ENCODE assay signal across 1 cellular context in the genomic region with DNA sequence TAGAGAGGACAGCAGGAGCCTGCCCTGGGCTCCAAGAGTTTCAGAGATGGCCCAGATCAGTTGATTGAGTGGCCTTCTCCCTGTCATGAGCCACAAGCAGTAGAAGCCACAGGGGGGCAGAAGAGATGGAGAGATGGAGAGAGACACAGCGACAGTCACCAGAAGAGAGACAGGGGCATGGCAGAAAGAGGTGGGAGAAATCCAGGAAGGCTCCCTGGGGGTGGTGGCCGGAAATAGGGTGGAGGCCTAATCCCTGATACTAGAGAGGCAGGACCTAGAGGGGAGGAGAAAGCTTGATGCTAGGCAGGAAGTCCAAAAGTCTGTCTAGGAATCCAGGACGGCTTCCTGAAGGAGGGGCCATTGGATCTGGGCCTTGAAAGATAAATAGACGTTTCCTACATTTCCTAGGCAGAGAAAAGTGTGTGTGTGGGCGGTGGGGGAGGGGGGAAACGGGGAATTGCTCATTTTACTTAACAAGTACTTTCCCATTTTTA.
TF ChIP-seq lines count a peak whose summit lies in the region.

No MANE protein-coding gene starts in this region.

TF ChIP-seq in K562, 482 proteins besides CTCF, POLR2A, EP300 and RAD21 (continued from another document and continues in another):
- TF ChIP-seq SIX5 (IDR thresholded peaks at IDR 0.05; ENCODE audit: borderline replicate concordance in 1 of 2, insufficient read depth in 1 of 2, low read depth in 1 of 2, low read length in 2 of 2) (no peak), ZZZ3 (IDR thresholded peaks at IDR 0.05) (no peak), ZFX (CRISPR knock-in tag; IDR thresholded peaks at IDR 0.05) (peak; percentile 14; the same call in 1 of the 2 replicates), TCF7L2 (IDR thresholded peaks at IDR 0.05; ENCODE audit: low read depth, low read length) (no peak), XRCC5 (IDR thresholded peaks at IDR 0.05; ENCODE audit: low read depth, low read length) (no peak), ZNF436 (CRISPR knock-in tag; IDR thresholded peaks at IDR 0.05) (peak; percentile 100), FIP1L1 (IDR thresholded peaks at IDR 0.05; ENCODE audit: low read depth, low read length, poor library complexity, severe bottlenecking) (no peak), ZBED1 (IDR thresholded peaks at IDR 0.05) (no peak), PCBP1 (IDR thresholded peaks at IDR 0.05; ENCODE audit: low read depth, low read length, poor library complexity, severe bottlenecking) (no peak), MEF2D (tag; conservative IDR thresholded peaks at IDR 0.05; ENCODE audit: low read depth) (no peak), PHB (CRISPR knock-in tag; IDR thresholded peaks at IDR 0.05) (no peak), NR1H2 (CRISPR knock-in tag; IDR thresholded peaks at IDR 0.05) (no peak), ZFP1 (CRISPR knock-in tag; IDR thresholded peaks at IDR 0.05) (no peak), HOXB6 (CRISPR knock-in tag; IDR thresholded peaks at IDR 0.05; ENCODE audit: borderline replicate concordance) (no peak), NCOA2 (IDR thresholded peaks at IDR 0.05; ENCODE audit: partially characterized antibody in 2 of 2) (no peak), NCOA1 (IDR thresholded peaks at IDR 0.05; ENCODE audit: low read depth) (no peak), HLTF (IDR thresholded peaks at IDR 0.05) (peak; percentile 20; the same call in 1 of the 2 replicates), MTA3 (IDR thresholded peaks at IDR 0.05; ENCODE audit: borderline replicate concordance) (peak; percentile 34; the same call in 1 of the 2 replicates), SNRNP70 (optimal IDR thresholded peaks at IDR 0.05; ENCODE audit: low read depth, low read length) (no peak), STAT5A (IDR thresholded peaks at IDR 0.05; ENCODE audit: borderline replicate concordance, low read length) (no peak), BCOR (IDR thresholded peaks at IDR 0.05) (peak; percentile 99), JUND (IDR thresholded peaks at IDR 0.05; ENCODE audit: borderline replicate concordance, low read depth, low read length) (0 out of 2 replicates have a peak, but pooled peaks have one; percentile 3), JUND (tag; IDR thresholded peaks at IDR 0.05; ENCODE audit: borderline replicate concordance, low read depth, low read length) (no peak), TCF7 (IDR thresholded peaks at IDR 0.05; ENCODE audit: borderline replicate concordance) (no peak), ZKSCAN8 (CRISPR knock-in tag; IDR thresholded peaks at IDR 0.05) (no peak; the same call in 1 of the 2 replicates), PHTF2 (CRISPR knock-in tag; IDR thresholded peaks at IDR 0.05) (no peak), NR4A1 (CRISPR knock-in tag; IDR thresholded peaks at IDR 0.05) (no peak), NR4A1 (tag; IDR thresholded peaks at IDR 0.05) (no peak), RBBP5 (IDR thresholded peaks at IDR 0.05; ENCODE audit: borderline replicate concordance, insufficient read depth, low read length, poor library complexity, severe bottlenecking) (no peak), GABPB2 (CRISPR knock-in tag; conservative IDR thresholded peaks at IDR 0.05) (no peak), PRPF4 (IDR thresholded peaks at IDR 0.05; ENCODE audit: insufficient read depth, low read depth, low read length, poor library complexity, severe bottlenecking) (no peak), ZC3H4 (CRISPR knock-in tag; IDR thresholded peaks at IDR 0.05; ENCODE audit: borderline replicate concordance) (no peak), HDAC1 (IDR thresholded peaks at IDR 0.05) (peak; percentile 62 to 79; a peak in 2 of 4 replicates), HNRNPUL1 (IDR thresholded peaks at IDR 0.05; ENCODE audit: low read length) (no peak), GATAD2A (IDR thresholded peaks at IDR 0.05) (0 out of 2 replicates have a peak, but pooled peaks have one; percentile 40), NELFE (IDR thresholded peaks at IDR 0.05; ENCODE audit: insufficient read depth, insufficient read length) (no peak), FOSL1 (tag; conservative IDR thresholded peaks at IDR 0.05) (no peak), TEAD2 (tag; IDR thresholded peaks at IDR 0.05) (no peak), ZFP36 (IDR thresholded peaks at IDR 0.05; ENCODE audit: low read depth, low read length, partially characterized antibody) (peak; percentile 100), TRIM28 (IDR thresholded peaks at IDR 0.05) (0 out of 2 replicates have a peak, but pooled peaks have one; percentile 37), XRCC3 (IDR thresholded peaks at IDR 0.05) (no peak), SLC30A9 (CRISPR knock-in tag; IDR thresholded peaks at IDR 0.05) (no peak), EP400 (IDR thresholded peaks at IDR 0.05) (no peak), ZFPM2 (CRISPR knock-in tag; IDR thresholded peaks at IDR 0.05) (no peak)
- TF ChIP-seq, protein P1, sequence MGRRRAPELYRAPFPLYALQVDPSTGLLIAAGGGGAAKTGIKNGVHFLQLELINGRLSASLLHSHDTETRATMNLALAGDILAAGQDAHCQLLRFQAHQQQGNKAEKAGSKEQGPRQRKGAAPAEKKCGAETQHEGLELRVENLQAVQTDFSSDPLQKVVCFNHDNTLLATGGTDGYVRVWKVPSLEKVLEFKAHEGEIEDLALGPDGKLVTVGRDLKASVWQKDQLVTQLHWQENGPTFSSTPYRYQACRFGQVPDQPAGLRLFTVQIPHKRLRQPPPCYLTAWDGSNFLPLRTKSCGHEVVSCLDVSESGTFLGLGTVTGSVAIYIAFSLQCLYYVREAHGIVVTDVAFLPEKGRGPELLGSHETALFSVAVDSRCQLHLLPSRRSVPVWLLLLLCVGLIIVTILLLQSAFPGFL (CRISPR knock-in tag; IDR thresholded peaks at IDR 0.05) = no peak
- TF ChIP-seq, protein P2, sequence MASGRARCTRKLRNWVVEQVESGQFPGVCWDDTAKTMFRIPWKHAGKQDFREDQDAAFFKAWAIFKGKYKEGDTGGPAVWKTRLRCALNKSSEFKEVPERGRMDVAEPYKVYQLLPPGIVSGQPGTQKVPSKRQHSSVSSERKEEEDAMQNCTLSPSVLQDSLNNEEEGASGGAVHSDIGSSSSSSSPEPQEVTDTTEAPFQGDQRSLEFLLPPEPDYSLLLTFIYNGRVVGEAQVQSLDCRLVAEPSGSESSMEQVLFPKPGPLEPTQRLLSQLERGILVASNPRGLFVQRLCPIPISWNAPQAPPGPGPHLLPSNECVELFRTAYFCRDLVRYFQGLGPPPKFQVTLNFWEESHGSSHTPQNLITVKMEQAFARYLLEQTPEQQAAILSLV (tag; IDR thresholded peaks at IDR 0.05) = no peak
- TF ChIP-seq, protein P3, sequence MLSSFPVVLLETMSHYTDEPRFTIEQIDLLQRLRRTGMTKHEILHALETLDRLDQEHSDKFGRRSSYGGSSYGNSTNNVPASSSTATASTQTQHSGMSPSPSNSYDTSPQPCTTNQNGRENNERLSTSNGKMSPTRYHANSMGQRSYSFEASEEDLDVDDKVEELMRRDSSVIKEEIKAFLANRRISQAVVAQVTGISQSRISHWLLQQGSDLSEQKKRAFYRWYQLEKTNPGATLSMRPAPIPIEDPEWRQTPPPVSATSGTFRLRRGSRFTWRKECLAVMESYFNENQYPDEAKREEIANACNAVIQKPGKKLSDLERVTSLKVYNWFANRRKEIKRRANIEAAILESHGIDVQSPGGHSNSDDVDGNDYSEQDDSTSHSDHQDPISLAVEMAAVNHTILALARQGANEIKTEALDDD (IDR thresholded peaks at IDR 0.05) = no peak
- TF ChIP-seq, protein P4, sequence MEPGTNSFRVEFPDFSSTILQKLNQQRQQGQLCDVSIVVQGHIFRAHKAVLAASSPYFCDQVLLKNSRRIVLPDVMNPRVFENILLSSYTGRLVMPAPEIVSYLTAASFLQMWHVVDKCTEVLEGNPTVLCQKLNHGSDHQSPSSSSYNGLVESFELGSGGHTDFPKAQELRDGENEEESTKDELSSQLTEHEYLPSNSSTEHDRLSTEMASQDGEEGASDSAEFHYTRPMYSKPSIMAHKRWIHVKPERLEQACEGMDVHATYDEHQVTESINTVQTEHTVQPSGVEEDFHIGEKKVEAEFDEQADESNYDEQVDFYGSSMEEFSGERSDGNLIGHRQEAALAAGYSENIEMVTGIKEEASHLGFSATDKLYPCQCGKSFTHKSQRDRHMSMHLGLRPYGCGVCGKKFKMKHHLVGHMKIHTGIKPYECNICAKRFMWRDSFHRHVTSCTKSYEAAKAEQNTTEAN (CRISPR knock-in tag; IDR thresholded peaks at IDR 0.05) = no peak
- TF ChIP-seq, protein P5, sequence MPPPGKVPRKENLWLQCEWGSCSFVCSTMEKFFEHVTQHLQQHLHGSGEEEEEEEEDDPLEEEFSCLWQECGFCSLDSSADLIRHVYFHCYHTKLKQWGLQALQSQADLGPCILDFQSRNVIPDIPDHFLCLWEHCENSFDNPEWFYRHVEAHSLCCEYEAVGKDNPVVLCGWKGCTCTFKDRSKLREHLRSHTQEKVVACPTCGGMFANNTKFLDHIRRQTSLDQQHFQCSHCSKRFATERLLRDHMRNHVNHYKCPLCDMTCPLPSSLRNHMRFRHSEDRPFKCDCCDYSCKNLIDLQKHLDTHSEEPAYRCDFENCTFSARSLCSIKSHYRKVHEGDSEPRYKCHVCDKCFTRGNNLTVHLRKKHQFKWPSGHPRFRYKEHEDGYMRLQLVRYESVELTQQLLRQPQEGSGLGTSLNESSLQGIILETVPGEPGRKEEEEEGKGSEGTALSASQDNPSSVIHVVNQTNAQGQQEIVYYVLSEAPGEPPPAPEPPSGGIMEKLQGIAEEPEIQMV (tag; conservative IDR thresholded peaks at IDR 0.05; ENCODE audit: low read depth) = no peak
- TF ChIP-seq, protein P6, sequence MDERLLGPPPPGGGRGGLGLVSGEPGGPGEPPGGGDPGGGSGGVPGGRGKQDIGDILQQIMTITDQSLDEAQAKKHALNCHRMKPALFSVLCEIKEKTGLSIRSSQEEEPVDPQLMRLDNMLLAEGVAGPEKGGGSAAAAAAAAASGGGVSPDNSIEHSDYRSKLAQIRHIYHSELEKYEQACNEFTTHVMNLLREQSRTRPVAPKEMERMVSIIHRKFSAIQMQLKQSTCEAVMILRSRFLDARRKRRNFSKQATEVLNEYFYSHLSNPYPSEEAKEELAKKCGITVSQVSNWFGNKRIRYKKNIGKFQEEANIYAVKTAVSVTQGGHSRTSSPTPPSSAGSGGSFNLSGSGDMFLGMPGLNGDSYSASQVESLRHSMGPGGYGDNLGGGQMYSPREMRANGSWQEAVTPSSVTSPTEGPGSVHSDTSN (CRISPR knock-in tag; IDR thresholded peaks at IDR 0.05; ENCODE audit: low read depth) = no peak
- TF ChIP-seq, protein P6 (tag; conservative IDR thresholded peaks at IDR 0.05; ENCODE audit: low read depth) = peak; percentile 59
- TF ChIP-seq, protein P7, sequence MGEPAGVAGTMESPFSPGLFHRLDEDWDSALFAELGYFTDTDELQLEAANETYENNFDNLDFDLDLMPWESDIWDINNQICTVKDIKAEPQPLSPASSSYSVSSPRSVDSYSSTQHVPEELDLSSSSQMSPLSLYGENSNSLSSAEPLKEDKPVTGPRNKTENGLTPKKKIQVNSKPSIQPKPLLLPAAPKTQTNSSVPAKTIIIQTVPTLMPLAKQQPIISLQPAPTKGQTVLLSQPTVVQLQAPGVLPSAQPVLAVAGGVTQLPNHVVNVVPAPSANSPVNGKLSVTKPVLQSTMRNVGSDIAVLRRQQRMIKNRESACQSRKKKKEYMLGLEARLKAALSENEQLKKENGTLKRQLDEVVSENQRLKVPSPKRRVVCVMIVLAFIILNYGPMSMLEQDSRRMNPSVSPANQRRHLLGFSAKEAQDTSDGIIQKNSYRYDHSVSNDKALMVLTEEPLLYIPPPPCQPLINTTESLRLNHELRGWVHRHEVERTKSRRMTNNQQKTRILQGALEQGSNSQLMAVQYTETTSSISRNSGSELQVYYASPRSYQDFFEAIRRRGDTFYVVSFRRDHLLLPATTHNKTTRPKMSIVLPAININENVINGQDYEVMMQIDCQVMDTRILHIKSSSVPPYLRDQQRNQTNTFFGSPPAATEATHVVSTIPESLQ (CRISPR knock-in tag; IDR thresholded peaks at IDR 0.05) = no peak
- TF ChIP-seq, protein P8, sequence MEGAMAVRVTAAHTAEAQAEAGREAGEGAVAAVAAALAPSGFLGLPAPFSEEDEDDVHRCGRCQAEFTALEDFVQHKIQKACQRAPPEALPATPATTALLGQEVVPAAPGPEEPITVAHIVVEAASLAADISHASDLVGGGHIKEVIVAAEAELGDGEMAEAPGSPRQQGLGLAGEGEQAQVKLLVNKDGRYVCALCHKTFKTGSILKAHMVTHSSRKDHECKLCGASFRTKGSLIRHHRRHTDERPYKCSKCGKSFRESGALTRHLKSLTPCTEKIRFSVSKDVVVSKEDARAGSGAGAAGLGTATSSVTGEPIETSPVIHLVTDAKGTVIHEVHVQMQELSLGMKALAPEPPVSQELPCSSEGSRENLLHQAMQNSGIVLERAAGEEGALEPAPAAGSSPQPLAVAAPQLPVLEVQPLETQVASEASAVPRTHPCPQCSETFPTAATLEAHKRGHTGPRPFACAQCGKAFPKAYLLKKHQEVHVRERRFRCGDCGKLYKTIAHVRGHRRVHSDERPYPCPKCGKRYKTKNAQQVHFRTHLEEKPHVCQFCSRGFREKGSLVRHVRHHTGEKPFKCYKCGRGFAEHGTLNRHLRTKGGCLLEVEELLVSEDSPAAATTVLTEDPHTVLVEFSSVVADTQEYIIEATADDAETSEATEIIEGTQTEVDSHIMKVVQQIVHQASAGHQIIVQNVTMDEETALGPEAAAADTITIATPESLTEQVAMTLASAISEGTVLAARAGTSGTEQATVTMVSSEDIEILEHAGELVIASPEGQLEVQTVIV (CRISPR knock-in tag; IDR thresholded peaks at IDR 0.05; ENCODE audit: borderline replicate concordance) = no peak
- TF ChIP-seq, protein P9, sequence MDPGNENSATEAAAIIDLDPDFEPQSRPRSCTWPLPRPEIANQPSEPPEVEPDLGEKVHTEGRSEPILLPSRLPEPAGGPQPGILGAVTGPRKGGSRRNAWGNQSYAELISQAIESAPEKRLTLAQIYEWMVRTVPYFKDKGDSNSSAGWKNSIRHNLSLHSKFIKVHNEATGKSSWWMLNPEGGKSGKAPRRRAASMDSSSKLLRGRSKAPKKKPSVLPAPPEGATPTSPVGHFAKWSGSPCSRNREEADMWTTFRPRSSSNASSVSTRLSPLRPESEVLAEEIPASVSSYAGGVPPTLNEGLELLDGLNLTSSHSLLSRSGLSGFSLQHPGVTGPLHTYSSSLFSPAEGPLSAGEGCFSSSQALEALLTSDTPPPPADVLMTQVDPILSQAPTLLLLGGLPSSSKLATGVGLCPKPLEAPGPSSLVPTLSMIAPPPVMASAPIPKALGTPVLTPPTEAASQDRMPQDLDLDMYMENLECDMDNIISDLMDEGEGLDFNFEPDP (CRISPR knock-in tag; IDR thresholded peaks at IDR 0.05) = no peak
